ENCODE assay signal across 16 cellular contexts in the genomic region with DNA sequence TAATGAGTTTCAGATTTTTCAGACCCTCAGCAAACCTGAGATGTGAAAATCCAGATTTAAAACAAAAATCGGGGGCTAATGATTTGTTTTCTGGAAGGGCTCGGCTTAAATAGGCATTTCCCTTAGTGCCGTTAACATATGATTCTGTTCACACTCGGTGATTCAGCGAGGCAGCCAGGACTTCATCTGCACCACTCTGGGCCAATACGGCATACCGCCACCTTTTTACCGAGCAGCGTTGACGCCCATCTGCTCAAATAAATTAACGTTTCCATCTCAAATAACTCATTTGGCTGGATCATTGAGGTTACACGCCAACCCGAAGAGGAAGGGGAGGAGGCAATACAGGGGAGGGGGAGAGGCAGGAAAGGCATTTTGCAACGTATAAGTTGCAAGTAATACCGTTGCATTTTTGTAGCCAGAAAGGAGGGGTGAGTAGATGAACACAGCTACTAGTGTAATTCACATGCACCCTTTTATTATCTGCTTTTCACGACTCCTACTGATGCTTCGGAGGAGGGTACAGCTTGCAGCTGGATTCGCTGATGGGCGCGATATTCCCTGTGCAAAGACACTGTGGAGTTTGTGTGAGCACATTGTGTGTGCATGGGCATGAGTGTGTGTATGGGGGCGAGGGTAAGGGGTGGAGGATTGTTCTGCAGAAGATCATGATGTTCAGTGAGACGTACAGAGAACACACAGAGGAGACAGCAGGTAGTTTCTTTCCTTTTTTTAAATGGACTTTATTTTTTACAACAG.
DNase-seq lines count a peak whose midpoint lies in the region; ATAC-seq and TF ChIP-seq lines count a peak whose summit lies in the region.
"Had no signal": no experiment of that assay in that cellular context is flagged by ENCODE, and none has a peak within 500 bp of the region (broad histone marks: within the 10 kb centered on the region; RNA-seq: fewer than 3 reads in every experiment).

No MANE protein-coding gene starts in this region.

- ATAC-seq in GM19351 (IDR thresholded peaks at IDR 0.05; ENCODE audit: unreplicated experiment): no peak
- ATAC-seq in HG03342 (IDR thresholded peaks at IDR 0.05; ENCODE audit: unreplicated experiment): no peak
- ATAC-seq: activated CD8-positive, alpha-beta T cell treated with anti-CD3 and anti-CD28 coated beads for 36 hours; HepG2 had no signal

- no peaks in the 10 kb centered on the region for H3K36me3 Mint-ChIP-seq in nephron (ENCODE audit: low read depth)
- H3K36me3 Mint-ChIP-seq: CD8-positive, alpha-beta memory T cell had no signal

- H3K4me1 Mint-ChIP-seq in nephron: peaks cover 55% of the 10 kb centered on the region
- H3K4me1 Mint-ChIP-seq: CD8-positive, alpha-beta memory T cell; central memory CD8-positive, alpha-beta T cell had no signal

- no peaks in the 10 kb centered on the region for H4K20me1 ChIP-seq in Loucy (ENCODE audit: insufficient read depth, low read length, poor library complexity, severe bottlenecking)

- H3F3A ChIP-seq in Loucy (ENCODE audit: low read depth): no peaks in the 10 kb centered on the region

- DNase-seq in Ammon's horn (ENCODE audit: low spot score) (peak; percentile 43), cerebellar cortex (ENCODE audit: low spot score) (peak; percentile 84), NCI-H128 (lab: John Stamatoyannopoulos, UW; ENCODE audit: unreplicated experiment) (no peak)
- no peak for DNase-seq in stimulated activated CD4-positive, alpha-beta T cell treated with anti-CD3 and anti-CD28 coated beads, Interleukin-15, amount 100 ng/mL, for 24 hours
- DNase-seq: activated CD8-positive, alpha-beta T cell treated with anti-CD3 and anti-CD28 coated beads for 36 hours; activated naive CD4-positive, alpha-beta T cell; CD8-positive, alpha-beta memory T cell; esophagus squamous epithelium; NCI-H2107; sigmoid colon had no signal

- no peaks in the 10 kb centered on the region for H3K9me2 ChIP-seq in Loucy (replicated peaks; ENCODE audit: low read depth, low read length)

- no peak overlapping the region for H3K9ac ChIP-seq in Loucy (ENCODE audit: low read depth, low read length, poor library complexity, severe bottlenecking)

- H3K9me3 Mint-ChIP-seq in nephron: peaks cover 3% of the 10 kb centered on the region
- H3K9me3 Mint-ChIP-seq: activated CD8-positive, alpha-beta T cell treated with anti-CD3 and anti-CD28 coated beads for 36 hours; CD8-positive, alpha-beta memory T cell; central memory CD8-positive, alpha-beta T cell had no signal

- peak overlapping the region in 2 of 3 experiments; percentile 14 to 34 for H3K4me3 Mint-ChIP-seq in nephron
- H3K4me3 Mint-ChIP-seq: activated CD8-positive, alpha-beta T cell treated with anti-CD3 and anti-CD28 coated beads for 36 hours; CD8-positive, alpha-beta memory T cell; central memory CD8-positive, alpha-beta T cell had no signal

- no peaks in the 10 kb centered on the region for H3K36me3 ChIP-seq in Loucy (ENCODE audit: insufficient read depth, low read length)
- H3K36me3 ChIP-seq: esophagus squamous epithelium, sigmoid colon had no signal

- no peak for TF ChIP-seq CTCF in Loucy (conservative IDR thresholded peaks at IDR 0.05; ENCODE audit: low read length)
- no peak for TF ChIP-seq CTCF in nephron (IDR thresholded peaks at IDR 0.05; ENCODE audit: unreplicated experiment in 3 of 3)

- no peaks in the 10 kb centered on the region for H3K79me2 ChIP-seq in Loucy (ENCODE audit: insufficient read depth, low read length)

- no peak overlapping the region for H3K4me2 ChIP-seq in Loucy (ENCODE audit: low read depth, low read length, poor library complexity, severe bottlenecking)

- H3K27me3 Mint-ChIP-seq in nephron (ENCODE audit: low read depth): peaks cover 4% of the 10 kb centered on the region
- H3K27me3 Mint-ChIP-seq: activated CD8-positive, alpha-beta T cell treated with anti-CD3 and anti-CD28 coated beads for 36 hours had no signal

- peak overlapping the region; percentile 23 to 31 (median 29) for H3K27ac Mint-ChIP-seq in nephron
- H3K27ac Mint-ChIP-seq: activated CD8-positive, alpha-beta T cell treated with anti-CD3 and anti-CD28 coated beads for 36 hours had no signal

- H3K9me3 ChIP-seq in Loucy (ENCODE audit: insufficient read depth, low read depth, low read length): no peaks in the 10 kb centered on the region
- H3K9me3 ChIP-seq: esophagus squamous epithelium, sigmoid colon had no signal

- no peaks in the 10 kb centered on the region for H3K27me3 ChIP-seq in Loucy (ENCODE audit: insufficient read depth, low read length, poor library complexity, severe bottlenecking)
- H3K27me3 ChIP-seq: esophagus squamous epithelium, sigmoid colon had no signal

- H2AFZ ChIP-seq in Loucy (ENCODE audit: low read length): 0 out of 2 replicates have a peak overlapping the region, but pooled peaks have one; percentile 13

- peaks cover 22% of the 10 kb centered on the region for H3K4me1 ChIP-seq in Loucy (ENCODE audit: insufficient read depth, low read length, poor library complexity, severe bottlenecking)

- no peak overlapping the region for H3K4me3 ChIP-seq in Loucy (ENCODE audit: low read length, poor library complexity, severe bottlenecking)
- H3K4me3 ChIP-seq: sigmoid colon had no signal

Comparison
In these comparisons a context has a peak if more than half of its experiments do, and no peak if none do; other contexts are left out.
1. DNase-seq: peak in Ammon's horn (single experiment) and cerebellar cortex (single experiment); none in stimulated activated CD4-positive, alpha-beta T cell treated with anti-CD3 and anti-CD28 coated beads, Interleukin-15, amount 100 ng/mL, for 24 hours (single experiment) and NCI-H128 (single experiment).